In the genomic region with DNA sequence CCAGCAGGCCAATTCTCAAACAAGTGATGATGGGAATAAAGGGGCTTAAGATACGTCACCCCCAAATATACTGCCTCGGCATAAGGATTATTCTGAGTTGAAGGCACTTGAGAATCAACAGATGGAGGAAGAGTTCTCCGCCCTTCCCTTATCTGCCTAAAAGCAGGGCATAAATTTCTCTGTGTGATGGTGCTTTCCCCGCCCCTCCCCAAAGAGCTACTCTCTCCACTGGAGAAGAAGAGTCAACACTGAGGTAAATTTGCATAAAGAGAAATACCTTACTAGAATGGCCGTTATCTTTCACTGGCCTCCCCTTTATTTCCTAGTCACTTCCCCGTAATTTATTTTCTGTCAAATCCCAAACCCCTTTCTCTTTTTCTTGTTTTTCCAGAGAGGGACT, we compare ENCODE assay signal across 2 cellular contexts.
TF ChIP-seq lines count a peak whose summit lies in the region.

No MANE protein-coding gene starts in this region.

TF ChIP-seq in HEK293, 187 proteins besides CTCF, POLR2A, EP300 and RAD21:
- TF ChIP-seq ZNF701 (tag by site-specific recombination; IDR thresholded peaks at IDR 0.05) (no peak), KLF1 (tag by site-specific recombination; IDR thresholded peaks at IDR 0.05) (0 out of 2 replicates have a peak, but pooled peaks have one; percentile 9)
TF ChIP-seq in HEK293: peak in this region for 1.

TF ChIP-seq in H1, 55 proteins besides CTCF, POLR2A, EP300 and RAD21:
- no peak for TF ChIP-seq BACH1 (IDR thresholded peaks at IDR 0.05; ENCODE audit: low read length)
- no peak for TF ChIP-seq CBX8 (IDR thresholded peaks at IDR 0.05; ENCODE audit: borderline replicate concordance, low read depth, low read length)
- TF ChIP-seq BCL11A (IDR thresholded peaks at IDR 0.05; ENCODE audit: low read depth in 2 of 2, low read length in 2 of 2): no peak
- no peak for TF ChIP-seq SIX5 (IDR thresholded peaks at IDR 0.05; ENCODE audit: low read depth, low read length)
- TF ChIP-seq CHD2 (IDR thresholded peaks at IDR 0.05; ENCODE audit: low read length): no peak
- no peak for TF ChIP-seq HDAC6 (IDR thresholded peaks at IDR 0.05; ENCODE audit: low read depth, low read length)
- TF ChIP-seq CBX5 (IDR thresholded peaks at IDR 0.05; ENCODE audit: low read depth, low read length): no peak
- TF ChIP-seq RNF2 (IDR thresholded peaks at IDR 0.05; ENCODE audit: borderline replicate concordance, low read depth, low read length, missing control alignments, poor library complexity, severe bottlenecking): no peak
- TF ChIP-seq ZNF274 (IDR thresholded peaks at IDR 0.05; ENCODE audit: borderline replicate concordance, extremely low read depth, low read length): no peak
- no peak for TF ChIP-seq KDM1A (IDR thresholded peaks at IDR 0.05; ENCODE audit: borderline replicate concordance, low read length)
- no peak for TF ChIP-seq RBBP5 (IDR thresholded peaks at IDR 0.05; ENCODE audit: borderline replicate concordance, low read depth, low read length)
- no peak for TF ChIP-seq CREB1 (IDR thresholded peaks at IDR 0.05)
- no peak for TF ChIP-seq GABPA (IDR thresholded peaks at IDR 0.05; ENCODE audit: borderline replicate concordance, insufficient read depth, low read length)
- TF ChIP-seq SAP30 (IDR thresholded peaks at IDR 0.05; ENCODE audit: insufficient read depth, insufficient replicate concordance, low read length): no peak
- TF ChIP-seq JUND (IDR thresholded peaks at IDR 0.05; ENCODE audit: low read length): no peak
